ENCODE assay signal across 24 cellular contexts in the genomic region with DNA sequence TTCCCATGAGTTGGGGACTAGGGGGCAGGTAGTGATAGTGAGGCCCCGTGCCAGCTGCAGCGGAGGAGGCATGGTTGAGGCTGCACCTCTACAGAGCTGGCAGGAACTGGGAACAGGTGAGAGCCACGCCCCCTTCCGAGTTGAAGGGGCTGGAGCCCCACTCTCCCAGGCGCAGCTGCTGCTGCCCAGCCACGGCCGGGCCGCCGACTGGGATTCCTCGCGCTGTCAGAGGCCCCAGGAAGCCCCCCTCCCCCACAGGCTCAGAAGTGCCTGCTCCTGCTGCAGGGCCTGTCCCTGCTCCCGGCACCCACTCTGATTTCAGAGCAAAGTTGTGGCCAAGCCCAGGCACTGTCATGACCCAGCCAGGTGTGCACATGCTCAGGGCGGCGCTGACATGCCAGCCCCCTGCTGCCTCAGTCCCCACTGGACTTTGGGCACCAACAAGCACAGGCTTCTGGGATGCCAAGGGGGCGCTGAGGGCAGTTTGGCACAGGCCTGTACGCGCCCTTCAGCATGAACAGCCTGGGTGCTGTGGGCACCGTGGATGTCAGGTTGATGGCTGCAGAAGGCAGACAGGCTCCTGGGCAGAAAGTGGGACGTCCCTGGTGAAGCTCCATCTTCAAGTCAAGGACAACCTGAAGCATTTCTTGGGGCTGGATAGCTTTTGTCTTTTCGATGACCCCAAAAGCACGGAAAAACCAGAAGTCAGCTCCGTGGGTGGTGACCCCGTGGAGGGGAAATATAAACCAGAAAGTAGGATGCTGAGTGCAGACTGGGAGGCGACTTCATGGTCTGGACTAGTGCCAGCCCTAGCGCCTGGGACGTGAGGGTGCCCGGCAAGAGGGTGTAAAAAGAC.
DNase-seq lines count a peak whose midpoint lies in the region; ATAC-seq and TF ChIP-seq lines count a peak whose summit lies in the region.
"Had no signal": no experiment of that assay in that cellular context is flagged by ENCODE, and none has a peak within 500 bp of the region (broad histone marks: within the 10 kb centered on the region; RNA-seq: fewer than 3 reads in every experiment).

No MANE protein-coding gene starts in this region.

- ATAC-seq in activated CD4-positive, alpha-beta T cell treated with anti-CD3 and anti-CD28 coated beads for 36 hours, result no peak
- ATAC-seq in stimulated activated effector memory CD8-positive, alpha-beta T cell treated with anti-CD3 and anti-CD28 coated beads, Interleukin-12 subunit alpha, Interleukin-12 subunit beta, amount 100 ng/mL, for 72 hours, result peak; percentile 8
- no peak for ATAC-seq in GM21529 (IDR thresholded peaks at IDR 0.05; ENCODE audit: unreplicated experiment)
- ATAC-seq in GM18517 (IDR thresholded peaks at IDR 0.05; ENCODE audit: unreplicated experiment), result no peak
- ATAC-seq in GM21825 (IDR thresholded peaks at IDR 0.05; ENCODE audit: unreplicated experiment), result no peak
- ATAC-seq: Right ventricle myocardium inferior, T-cell had no signal

- H3K4me1 Mint-ChIP-seq in activated CD4-positive, alpha-beta T cell treated with anti-CD3 and anti-CD28 coated beads for 36 hours, result no peaks in the 10 kb centered on the region
- no peaks in the 10 kb centered on the region for H3K4me1 Mint-ChIP-seq in glutamatergic neuron (ENCODE audit: low read depth, unreplicated experiment)
- H3K4me1 Mint-ChIP-seq in stimulated activated effector memory CD8-positive, alpha-beta T cell treated with anti-CD3 and anti-CD28 coated beads, Interleukin-12 subunit alpha, Interleukin-12 subunit beta, amount 100 ng/mL, for 72 hours, result no peaks in the 10 kb centered on the region
- H3K4me1 Mint-ChIP-seq: CD8-positive, alpha-beta memory T cell; T-cell had no signal

- CTCF ChIA-PET in activated CD4-positive, alpha-beta T cell treated with anti-CD3 and anti-CD28 coated beads for 36 hours (lab: Charles Lee), result no interaction called here

- H3K27ac Mint-ChIP-seq in activated CD4-positive, alpha-beta T cell treated with anti-CD3 and anti-CD28 coated beads for 36 hours, result no peak overlapping the region
- no peak overlapping the region for H3K27ac Mint-ChIP-seq in glutamatergic neuron (ENCODE audit: unreplicated experiment)
- no peak overlapping the region for H3K27ac Mint-ChIP-seq in stimulated activated effector memory CD8-positive, alpha-beta T cell treated with anti-CD3 and anti-CD28 coated beads, Interleukin-12 subunit alpha, Interleukin-12 subunit beta, amount 100 ng/mL, for 72 hours
- H3K27ac Mint-ChIP-seq: activated naive CD4-positive, alpha-beta T cell treated with anti-CD3 and anti-CD28 coated beads for 36 hours; T-cell had no signal

- no peak for TF ChIP-seq CTCF in glutamatergic neuron (IDR thresholded peaks at IDR 0.05; ENCODE audit: partially characterized antibody, unreplicated experiment)

- POLR2A ChIA-PET in activated CD4-positive, alpha-beta T cell treated with anti-CD3 and anti-CD28 coated beads for 36 hours (lab: Charles Lee), result no interaction called here

- DNase-seq in activated CD4-positive, alpha-beta T cell treated with anti-CD3 and anti-CD28 coated beads for 36 hours, result peak; percentile 7
- no peak for DNase-seq in activated CD4-positive, alpha-beta T cell treated with anti-CD3 and anti-CD28 coated beads, Interleukin-2, amount 50 U/mL, for 1 hour
- DNase-seq in NCI-H1105 (lab: John Stamatoyannopoulos, UW) (peak; percentile 79), glutamatergic neuron (peak; percentile 33)
- DNase-seq in stimulated activated effector memory CD8-positive, alpha-beta T cell treated with anti-CD3 and anti-CD28 coated beads, Interleukin-12 subunit alpha, Interleukin-12 subunit beta, amount 100 ng/mL, for 72 hours (ENCODE audit: low spot score in 2 of 2), result no peak
- DNase-seq: activated CD4-positive, alpha-beta T cell treated with anti-CD3 and anti-CD28 coated beads, Interleukin-2, amount 50 U/mL, for 4 hours; activated naive CD4-positive, alpha-beta T cell treated with anti-CD3 and anti-CD28 coated beads for 36 hours; activated T-cell treated with anti-CD3 and anti-CD28 coated beads for 4 hours; aorta; CD8-positive, alpha-beta memory T cell; central memory CD4-positive, alpha-beta T cell; EL; HCEC 1CT; lower lobe of right lung; NCI-H1694; NCI-H524; stimulated activated CD4-positive, alpha-beta T cell treated with anti-CD3 and anti-CD28 coated beads, Interleukin-1b, Interleukin-23, amount 100 ng/mL, for 48 hours; stimulated activated naive CD4-positive, alpha-beta T cell treated with Interleukin-2 at 50 U/mL for 16 hours; T-cell; thyroid gland had no signal

- H3K4me3 Mint-ChIP-seq in activated CD4-positive, alpha-beta T cell treated with anti-CD3 and anti-CD28 coated beads for 36 hours, result no peak overlapping the region
- H3K4me3 Mint-ChIP-seq in glutamatergic neuron (ENCODE audit: unreplicated experiment), result no peak overlapping the region
- no peak overlapping the region for H3K4me3 Mint-ChIP-seq in stimulated activated effector memory CD8-positive, alpha-beta T cell treated with anti-CD3 and anti-CD28 coated beads, Interleukin-12 subunit alpha, Interleukin-12 subunit beta, amount 100 ng/mL, for 72 hours
- H3K4me3 Mint-ChIP-seq: activated naive CD4-positive, alpha-beta T cell treated with anti-CD3 and anti-CD28 coated beads for 36 hours; CD8-positive, alpha-beta memory T cell; T-cell had no signal

- peaks cover 10% of the 10 kb centered on the region for H3K36me3 Mint-ChIP-seq in activated CD4-positive, alpha-beta T cell treated with anti-CD3 and anti-CD28 coated beads for 36 hours (ENCODE audit: low read depth)
- no peaks in the 10 kb centered on the region for H3K36me3 Mint-ChIP-seq in glutamatergic neuron (ENCODE audit: unreplicated experiment)
- no peaks in the 10 kb centered on the region for H3K36me3 Mint-ChIP-seq in stimulated activated effector memory CD8-positive, alpha-beta T cell treated with anti-CD3 and anti-CD28 coated beads, Interleukin-12 subunit alpha, Interleukin-12 subunit beta, amount 100 ng/mL, for 72 hours

- intact Hi-C loops in activated CD4-positive, alpha-beta T cell treated with anti-CD3 and anti-CD28 coated beads for 36 hours (cut with DNase I, micrococcal nuclease), result no loop called here

- H3K9me3 Mint-ChIP-seq in activated CD4-positive, alpha-beta T cell treated with anti-CD3 and anti-CD28 coated beads for 36 hours (ENCODE audit: low read depth), result no peaks in the 10 kb centered on the region
- no peaks in the 10 kb centered on the region for H3K9me3 Mint-ChIP-seq in glutamatergic neuron (ENCODE audit: unreplicated experiment)
- H3K9me3 Mint-ChIP-seq in stimulated activated effector memory CD8-positive, alpha-beta T cell treated with anti-CD3 and anti-CD28 coated beads, Interleukin-12 subunit alpha, Interleukin-12 subunit beta, amount 100 ng/mL, for 72 hours, result no peaks in the 10 kb centered on the region
- H3K9me3 Mint-ChIP-seq: activated naive CD4-positive, alpha-beta T cell treated with anti-CD3 and anti-CD28 coated beads for 36 hours; CD8-positive, alpha-beta memory T cell; T-cell had no signal

- no peaks in the 10 kb centered on the region for H3K27me3 Mint-ChIP-seq in activated CD4-positive, alpha-beta T cell treated with anti-CD3 and anti-CD28 coated beads for 36 hours
- H3K27me3 Mint-ChIP-seq in glutamatergic neuron (ENCODE audit: unreplicated experiment), result peaks cover 5% of the 10 kb centered on the region
- H3K27me3 Mint-ChIP-seq: CD8-positive, alpha-beta memory T cell; T-cell had no signal

Comparison
In these comparisons a context has a peak if more than half of its experiments do, and no peak if none do; other contexts are left out.
1. DNase-seq: peak in activated CD4-positive, alpha-beta T cell treated with anti-CD3 and anti-CD28 coated beads for 36 hours (single experiment), NCI-H1105 (single experiment) and glutamatergic neuron (single experiment); none in activated CD4-positive, alpha-beta T cell treated with anti-CD3 and anti-CD28 coated beads, Interleukin-2, amount 50 U/mL, for 1 hour (single experiment) and stimulated activated effector memory CD8-positive, alpha-beta T cell treated with anti-CD3 and anti-CD28 coated beads, Interleukin-12 subunit alpha, Interleukin-12 subunit beta, amount 100 ng/mL, for 72 hours (0 of 2).